In genomic region chr4:86898562-86898961, GRCh38 we compare ENCODE assay signal across 12 cellular contexts. TPM values are rescaled to one million over a fixed set of nuclear protein-coding genes. Genes with fewer than 3 reads are reported as not detected.
DNase-seq lines count a peak whose midpoint lies in the region; ATAC-seq and TF ChIP-seq lines count a peak whose summit lies in the region.
"Had no signal": no experiment of that assay in that cellular context is flagged by ENCODE, and none has a peak within 500 bp of the region (broad histone marks: within the 10 kb centered on the region; RNA-seq: fewer than 3 reads in every experiment).

No MANE protein-coding gene starts in this region.

- H3K4me3 ChIP-seq in AG04450 (ENCODE audit: low read depth, low read length) = no peak overlapping the region
- H3K4me3 ChIP-seq: uterus had no signal

- no peaks in the 10 kb centered on the region for H3K9me3 ChIP-seq in AG04450 (ENCODE audit: control insufficient read depth, insufficient read depth, low read length)
- H3K9me3 ChIP-seq: uterus had no signal

- no peak overlapping the region for H3K27ac ChIP-seq in AG04450 (ENCODE audit: low read depth, low read length)
- H3K27ac ChIP-seq: uterus had no signal

- TF ChIP-seq CTCF in AG04450 (IDR thresholded peaks at IDR 0.05; ENCODE audit: low read depth, low read length) (peak; percentile 37), GM13976 (IDR thresholded peaks at IDR 0.05; ENCODE audit: borderline replicate concordance, control extremely low read depth, extremely low read depth, insufficient read depth, missing control alignments) (peak; percentile 26)

- CTCF ChIA-PET in AG04450 (lab: Charles Lee) = interaction anchor here (1.2 to 3.0 kb wide), 4 partner anchors 67 to 402 kb away, joined by 3 to 29 read pairs (median 8); no protein-coding TSS in a partner anchor

- no peak for ATAC-seq in HG03159 (IDR thresholded peaks at IDR 0.05; ENCODE audit: unreplicated experiment)

- DNase-seq in AG04450 (ENCODE audit: low read depth, low spot score) = no peak
- DNase-seq in GM13976 (ENCODE audit: low spot score) = no peak
- DNase-seq in SHP77 (lab: John Stamatoyannopoulos, UW) = peak; percentile 7 to 24
- peak; percentile 28 for DNase-seq in glomerular visceral epithelial cell (ENCODE audit: extremely low spot score)
- DNase-seq in GF-D8 (lab: John Stamatoyannopoulos, UW) = no peak
- DNase-seq in H4 (ENCODE audit: low spot score) = no peak
- no peak for DNase-seq in middle frontal gyrus (ENCODE audit: extremely low spot score, low spot score)
- DNase-seq: activated effector memory CD4-positive, alpha-beta T cell treated with Interleukin-2 at 50 U/mL for 16 hours; NCI-H526 treated with DMSO at 0.1 percent for 48 hours; posterior cingulate gyrus; uterus had no signal

- in situ Hi-C loops in GM13976 (cut with MboI; ENCODE audit: low sequenced_read_pairs, unreplicated experiment) = loop anchor here (5.0 kb wide), 1 partner anchor 406 kb away; no protein-coding TSS in a partner anchor

- POLR2A ChIA-PET in AG04450 (lab: Yijun Ruan, JAX) = no interaction called here

- no peaks in the 10 kb centered on the region for H3K27me3 ChIP-seq in AG04450 (ENCODE audit: control insufficient read depth, insufficient read depth, low read length)
- H3K27me3 ChIP-seq: uterus had no signal

RNA-seq across cellular contexts. Expression of gene C4orf36, which starts 6.3 kb away (rescaled TPM):
- 1.2 and 1.3 TPM in 2 replicates for polyA plus RNA-seq in AG04450 (2011; rRNA removed)
- polyA minus RNA-seq in AG04450 (2011; rRNA and poly(A)+ RNA removed) = not detected in 2 replicates
- total RNA-seq in H4 (2014; rRNA removed; shearing (Covaris generic)) = 1.2 and 4.9 TPM in 2 replicates

RNA-seq across cellular contexts. Expression of gene AFF1, which starts 36.2 kb away (rescaled TPM):
- polyA plus RNA-seq in AG04450 (2011; rRNA removed) = 17.2 and 19.5 TPM in 2 replicates
- polyA minus RNA-seq in AG04450 (2011; rRNA and poly(A)+ RNA removed) = 57.4 and 73.9 TPM in 2 replicates
- total RNA-seq in H4 (2014; rRNA removed; shearing (Covaris generic)) = 5.8 and 8.9 TPM in 2 replicates

RNA-seq across cellular contexts. Expression of gene SLC10A6, which starts 49.4 kb away (rescaled TPM):
- polyA plus RNA-seq in AG04450 (2011; rRNA removed) = 0.06 TPM in 1 of 2 replicates, not detected in the other
- 0.26 TPM in 1 of 2 replicates, not detected in the other for polyA minus RNA-seq in AG04450 (2011; rRNA and poly(A)+ RNA removed)
- total RNA-seq in H4 (2014; rRNA removed; shearing (Covaris generic)) = 0.27 TPM in 1 of 2 replicates, not detected in the other

Comparison
In these comparisons a context has a peak if more than half of its experiments do, and no peak if none do; other contexts are left out.
1. DNase-seq: peak in SHP77 (2 of 2) and glomerular visceral epithelial cell (single experiment); none in AG04450 (single experiment), GM13976 (single experiment), GF-D8 (single experiment), H4 (single experiment) and middle frontal gyrus (single experiment).